1 cellular context compared by ENCODE assay signal in genomic region chr16:65124596-65124995, GRCh38.
TF ChIP-seq lines count a peak whose summit lies in the region.

No MANE protein-coding gene starts in this region.

TF ChIP-seq in GM23338, 12 proteins besides CTCF, POLR2A, EP300 and RAD21 (continued from another document):
- TF ChIP-seq ZNF462 (CRISPR knock-in tag; IDR thresholded peaks at IDR 0.05) = no peak
TF ChIP-seq in GM23338: peak in this region for 0.
